ENCODE assay signal across 17 cellular contexts in genomic region chr15:97459771-97460170, GRCh38.
"Had no signal": no experiment of that assay in that cellular context is flagged by ENCODE, and none has a peak within 500 bp of the region (broad histone marks: within the 10 kb centered on the region; RNA-seq: fewer than 3 reads in every experiment).

No MANE protein-coding gene starts in this region.

- H3K4me1 ChIP-seq: SJCRH30 had no signal

- H3K27ac ChIP-seq: SJCRH30 had no signal

- ATAC-seq: SK-N-SH treated with all-trans-retinoic acid at 6 μM for 48 hours had no signal

- H3K9me3 ChIP-seq: SJCRH30 had no signal

- DNase-seq: KBM-7, NCI-H1092 treated with DMSO at 0.1 percent for 48 hours, NCI-H1436, NCI-H187, NCI-H2029, NCI-H2081 treated with DMSO at 0.1 percent for 48 hours, NCI-H2171, NCI-H226, NCI-H446, NCI-H510A, NCI-H524 treated with DMSO at 0.1 percent for 48 hours, NCI-H69, NCI-H774, RPMI8226, SHP77 treated with DMSO at 0.1 percent for 48 hours, SJCRH30 had no signal

- H3K36me3 ChIP-seq: SJCRH30 had no signal

- H3K4me3 ChIP-seq: SJCRH30 had no signal
